In genomic region chr3:156674046-156674910, GRCh38 we compare ENCODE assay signal across 1 cellular context.
TF ChIP-seq lines count a peak whose summit lies in the region.

TIPARP (plus strand) TSS chr3:156674590; CDS start chr3:156677698, 3,108 bp downstream.

TF ChIP-seq in HepG2, 621 proteins besides CTCF, POLR2A, EP300 and RAD21 (continued from another document and continues in another):
- TF ChIP-seq ZNF772 (CRISPR knock-in tag; IDR thresholded peaks at IDR 0.05) = peak; percentile 97
- peak; percentile 73 for TF ChIP-seq ZFY (CRISPR knock-in tag; IDR thresholded peaks at IDR 0.05)
- TF ChIP-seq E2F1 (CRISPR knock-in tag; IDR thresholded peaks at IDR 0.05) = peak; percentile 29; the same call in 1 of the 2 replicates
- peak; percentile 94 for TF ChIP-seq MEF2D (CRISPR knock-in tag; IDR thresholded peaks at IDR 0.05)
- TF ChIP-seq ZNF569 (CRISPR knock-in tag; IDR thresholded peaks at IDR 0.05; ENCODE audit: borderline replicate concordance) = peak; percentile 87; the same call in 1 of the 2 replicates
- TF ChIP-seq ZNF879 (CRISPR knock-in tag; IDR thresholded peaks at IDR 0.05) = 0 out of 2 replicates have a peak, but pooled peaks have one; percentile 57
- peak; percentile 75; the same call in 1 of the 2 replicates for TF ChIP-seq ZNF775 (CRISPR knock-in tag; IDR thresholded peaks at IDR 0.05; ENCODE audit: borderline replicate concordance)
- peak; percentile 90 for TF ChIP-seq MEIS1 (CRISPR knock-in tag; IDR thresholded peaks at IDR 0.05; ENCODE audit: borderline replicate concordance)
- peak; percentile 40; the same call in 1 of the 2 replicates for TF ChIP-seq ZFP1 (CRISPR knock-in tag; IDR thresholded peaks at IDR 0.05)
- TF ChIP-seq HDAC2 (CRISPR knock-in tag; IDR thresholded peaks at IDR 0.05) = peak; percentile 94
- TF ChIP-seq ZNF687 (CRISPR knock-in tag; IDR thresholded peaks at IDR 0.05) = peak; percentile 96
- TF ChIP-seq ISL2 (CRISPR knock-in tag; IDR thresholded peaks at IDR 0.05) = peak; percentile 83
- no peak for TF ChIP-seq SSRP1 (CRISPR knock-in tag; IDR thresholded peaks at IDR 0.05)
- TF ChIP-seq SP2 (CRISPR knock-in tag; IDR thresholded peaks at IDR 0.05) = peak; percentile 54; the same call in 1 of the 2 replicates
- TF ChIP-seq NCOA5 (CRISPR knock-in tag; IDR thresholded peaks at IDR 0.05) = no peak
- TF ChIP-seq ETV6 (CRISPR knock-in tag; conservative IDR thresholded peaks at IDR 0.05) = peak; percentile 50; the same call in 1 of the 2 replicates
- TF ChIP-seq RELA (CRISPR knock-in tag; IDR thresholded peaks at IDR 0.05) = 0 out of 2 replicates have a peak, but pooled peaks have one; percentile 61
- no peak for TF ChIP-seq MAFG (CRISPR knock-in tag; IDR thresholded peaks at IDR 0.05)
- TF ChIP-seq TERF1 (CRISPR knock-in tag; IDR thresholded peaks at IDR 0.05) = no peak
- no peak for TF ChIP-seq ZNF850 (CRISPR knock-in tag; conservative IDR thresholded peaks at IDR 0.05)
- 0 out of 2 replicates have a peak, but pooled peaks have one; percentile 65 for TF ChIP-seq WIZ (CRISPR knock-in tag; IDR thresholded peaks at IDR 0.05)
- TF ChIP-seq YEATS4 (CRISPR knock-in tag; IDR thresholded peaks at IDR 0.05; ENCODE audit: borderline replicate concordance) = peak; percentile 85
- TF ChIP-seq ZSCAN21 (CRISPR knock-in tag; IDR thresholded peaks at IDR 0.05; ENCODE audit: borderline replicate concordance) = peak; percentile 31; the same call in 1 of the 2 replicates
- peak; percentile 22; the same call in 1 of the 2 replicates for TF ChIP-seq RERE (CRISPR knock-in tag; IDR thresholded peaks at IDR 0.05; ENCODE audit: low read depth)
- no peak for TF ChIP-seq TAF15 (IDR thresholded peaks at IDR 0.05; ENCODE audit: low read depth, low read length, poor library complexity, severe bottlenecking)
- peak; percentile 68 for TF ChIP-seq FOXO1 (CRISPR knock-in tag; IDR thresholded peaks at IDR 0.05)
- TF ChIP-seq ATF7-NPFF (CRISPR knock-in tag; IDR thresholded peaks at IDR 0.05; ENCODE audit: low read depth) = peak; percentile 97
- TF ChIP-seq EEA1 (CRISPR knock-in tag; IDR thresholded peaks at IDR 0.05; ENCODE audit: borderline replicate concordance) = peak; percentile 29; the same call in 1 of the 2 replicates
- TF ChIP-seq DR1 (CRISPR knock-in tag; IDR thresholded peaks at IDR 0.05) = peak; percentile 99
- 0 out of 2 replicates have a peak, but pooled peaks have one; percentile 65 for TF ChIP-seq SMAD9 (CRISPR knock-in tag; IDR thresholded peaks at IDR 0.05)
- TF ChIP-seq ZNF891 (CRISPR knock-in tag; IDR thresholded peaks at IDR 0.05) = peak; percentile 52
- TF ChIP-seq ZNF552 (CRISPR knock-in tag; IDR thresholded peaks at IDR 0.05; ENCODE audit: borderline replicate concordance) = peak; percentile 65; the same call in 1 of the 2 replicates
- TF ChIP-seq FOXP1 (IDR thresholded peaks at IDR 0.05) = no peak
- TF ChIP-seq FOXP1 (CRISPR knock-in tag; IDR thresholded peaks at IDR 0.05) = 0 out of 2 replicates have a peak, but pooled peaks have one; percentile 27
- no peak for TF ChIP-seq TCF7L2 (IDR thresholded peaks at IDR 0.05; ENCODE audit: low read depth, low read length)
- TF ChIP-seq POLR2AphosphoS5 (IDR thresholded peaks at IDR 0.05; ENCODE audit: low read depth, low read length) = peak; percentile 97
- no peak for TF ChIP-seq MAFK (conservative IDR thresholded peaks at IDR 0.05 in 1 of 2, IDR thresholded peaks at IDR 0.05 in 1 of 2; ENCODE audit: low read length in 2 of 2)
- peak; percentile 97; the same call in 1 of the 2 replicates for TF ChIP-seq ZNF510 (CRISPR knock-in tag; IDR thresholded peaks at IDR 0.05; ENCODE audit: low read depth)
- TF ChIP-seq REPIN1 (CRISPR knock-in tag; IDR thresholded peaks at IDR 0.05; ENCODE audit: borderline replicate concordance, low read depth) = peak; percentile 98
- peak; percentile 96 to 99 for TF ChIP-seq HMGXB4 (CRISPR knock-in tag; IDR thresholded peaks at IDR 0.05; ENCODE audit: borderline replicate concordance in 1 of 2, low read depth in 1 of 2)
- peak; percentile 91 for TF ChIP-seq POGK (CRISPR knock-in tag; conservative IDR thresholded peaks at IDR 0.05)
- peak; percentile 83; the same call in 1 of the 2 replicates for TF ChIP-seq BCL3 (CRISPR knock-in tag; IDR thresholded peaks at IDR 0.05)
- TF ChIP-seq ZNF766 (CRISPR knock-in tag; IDR thresholded peaks at IDR 0.05; ENCODE audit: borderline replicate concordance) = 0 out of 2 replicates have a peak, but pooled peaks have one; percentile 49
- peak; percentile 88 for TF ChIP-seq GMEB1 (CRISPR knock-in tag; IDR thresholded peaks at IDR 0.05; ENCODE audit: borderline replicate concordance)
- TF ChIP-seq HMG20A (CRISPR knock-in tag; IDR thresholded peaks at IDR 0.05; ENCODE audit: borderline replicate concordance) = peak; percentile 56; the same call in 1 of the 2 replicates
